15 cellular contexts compared by ENCODE assay signal in the genomic region with DNA sequence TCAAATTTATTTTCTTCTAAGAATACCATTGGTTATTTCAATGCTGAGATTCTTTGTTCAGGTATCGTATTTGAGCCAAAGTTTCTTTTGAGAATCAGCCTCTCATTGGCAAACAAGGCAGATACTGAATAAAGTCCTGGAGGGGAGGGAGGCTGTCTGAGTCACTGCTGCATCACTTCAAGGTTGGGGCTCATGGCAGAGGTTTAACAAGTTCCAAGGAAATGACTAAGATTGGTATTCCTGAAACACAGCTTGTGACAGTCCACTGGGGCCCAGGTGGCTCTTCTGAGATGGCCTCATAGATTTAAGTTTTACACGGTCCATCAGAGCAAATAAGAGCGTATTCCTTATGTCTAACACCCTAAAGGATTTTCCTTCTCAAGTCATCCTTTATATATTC.
A peak's percentile ranks its signal among the peaks of the same experiment; 100 is the strongest.
DNase-seq lines count a peak whose midpoint lies in the region; ATAC-seq and TF ChIP-seq lines count a peak whose summit lies in the region.
"Had no signal": no experiment of that assay in that cellular context is flagged by ENCODE, and none has a peak within 500 bp of the region (broad histone marks: within the 10 kb centered on the region; RNA-seq: fewer than 3 reads in every experiment).

No MANE protein-coding gene starts in this region.

- H3K27ac Mint-ChIP-seq in activated naive CD8-positive, alpha-beta T cell treated with anti-CD3 and anti-CD28 coated beads for 36 hours, result no peak overlapping the region
- H3K27ac Mint-ChIP-seq: endodermal cell had no signal

- H3K23ac ChIP-seq in mesenchymal stem cell (ENCODE audit: low read length in 2 of 2), result no peak overlapping the region

- H3K79me2 ChIP-seq in PC-3 (ENCODE audit: low read length), result no peaks in the 10 kb centered on the region

- TF ChIP-seq POLR2A in transverse colon (IDR thresholded peaks at IDR 0.05), result no peak

- H4K91ac ChIP-seq in mesenchymal stem cell (ENCODE audit: low read length), result no peak overlapping the region

- H3K27me3 Mint-ChIP-seq in activated naive CD8-positive, alpha-beta T cell treated with anti-CD3 and anti-CD28 coated beads for 36 hours, result no peaks in the 10 kb centered on the region

- H3K9me2 ChIP-seq in PC-3 (replicated peaks; ENCODE audit: low read length), result no peaks in the 10 kb centered on the region

- no peak overlapping the region for H2BK120ac ChIP-seq in mesenchymal stem cell (ENCODE audit: low read depth, low read length)

- in situ Hi-C loops in transverse colon (cut with MboI; ENCODE audit: low pct_ligation_motif_present in 1 of 4, low pct_unique_long_range_greater_than_20kb in 1 of 4, low sequenced_read_pairs in 3 of 4), result no loop called here

- H3K27ac ChIP-seq in PC-3 (ENCODE audit: low read length) (peak overlapping the region; percentile 79), mesenchymal stem cell (ENCODE audit: low read length, poor library complexity, severe bottlenecking) (no peak overlapping the region), transverse colon (no peak overlapping the region)
- H3K27ac ChIP-seq: WERI-Rb-1 had no signal

- no peaks in the 10 kb centered on the region for H3K79me1 ChIP-seq in mesenchymal stem cell (replicated peaks; ENCODE audit: low read length, poor library complexity, severe bottlenecking)

- H3K9me3 ChIP-seq in PC-3 (ENCODE audit: low read length) (no peaks in the 10 kb centered on the region), mesenchymal stem cell (ENCODE audit: control insufficient read depth, low read length) (no peaks in the 10 kb centered on the region), transverse colon (no peaks in the 10 kb centered on the region)
- H3K9me3 ChIP-seq: HAP-1 had no signal

- H3K4me1 ChIP-seq in PC-3 (ENCODE audit: insufficient read depth, low read length) (peaks cover 21% of the 10 kb centered on the region), mesenchymal stem cell (ENCODE audit: control insufficient read depth, insufficient read depth, low read depth, low read length) (no peaks in the 10 kb centered on the region), transverse colon (no peaks in the 10 kb centered on the region)
- H3K4me1 ChIP-seq: HAP-1 had no signal

- peak overlapping the region; percentile 27 for H3K9ac ChIP-seq in PC-3 (ENCODE audit: low read length)
- peak overlapping the region; percentile 50 for H3K9ac ChIP-seq in mesenchymal stem cell (ENCODE audit: low read length)

- peak; percentile 71 for DNase-seq in EH (ENCODE audit: low read depth)
- peak; percentile 97 for DNase-seq in PC-3
- DNase-seq in dermis blood vessel endothelial cell, result peak; percentile 63
- peak; percentile 8 for DNase-seq in mesenchymal stem cell
- DNase-seq in activated naive CD8-positive, alpha-beta T cell treated with anti-CD3 and anti-CD28 coated beads for 36 hours, result no peak
- DNase-seq in transverse colon, result no peak
- no peak for DNase-seq in NCI-H69 (lab: John Stamatoyannopoulos, UW)
- DNase-seq: activated T-cell treated with anti-CD3 and anti-CD28 coated beads for 4 hours, aorta, endodermal cell, RPMI8226, WERI-Rb-1 had no signal

- H3K18ac ChIP-seq in mesenchymal stem cell (ENCODE audit: low read depth in 1 of 2, low read length in 2 of 2), result no peak overlapping the region

- H3K9me3 Mint-ChIP-seq in activated naive CD8-positive, alpha-beta T cell treated with anti-CD3 and anti-CD28 coated beads for 36 hours, result no peaks in the 10 kb centered on the region
- H3K9me3 Mint-ChIP-seq: endodermal cell had no signal

- no peaks in the 10 kb centered on the region for H3K4me1 Mint-ChIP-seq in activated naive CD8-positive, alpha-beta T cell treated with anti-CD3 and anti-CD28 coated beads for 36 hours
- H3K4me1 Mint-ChIP-seq: endodermal cell had no signal

- H3K36me3 ChIP-seq in PC-3 (ENCODE audit: low read depth, low read length) (no peaks in the 10 kb centered on the region), mesenchymal stem cell (ENCODE audit: control insufficient read depth in 1 of 2, insufficient read depth in 2 of 2, low read depth in 1 of 2, low read length in 2 of 2) (no peaks in the 10 kb centered on the region), transverse colon (no peaks in the 10 kb centered on the region)
- H3K36me3 ChIP-seq: HAP-1, WERI-Rb-1 had no signal

- POLR2A ChIA-PET in PC-3 (lab: Charles Lee; ENCODE audit: unreplicated experiment), result no interaction called here

- H2BK12ac ChIP-seq in mesenchymal stem cell (ENCODE audit: low read length in 2 of 2), result no peak overlapping the region

- H4K20me1 ChIP-seq in PC-3 (ENCODE audit: low read length), result no peaks in the 10 kb centered on the region

- intact Hi-C loops in PC-3 (cut with micrococcal nuclease), result loop anchor here (1.0 to 2.0 kb wide), 3 partner anchors 11 to 42 kb away; no protein-coding TSS in a partner anchor
- intact Hi-C loops in transverse colon (cut with DNase I; ENCODE audit: low total_unique reads), result no loop called here

- H3K27me3 ChIP-seq in PC-3 (ENCODE audit: low read length), result no peaks in the 10 kb centered on the region
- no peaks in the 10 kb centered on the region for H3K27me3 ChIP-seq in mesenchymal stem cell (ENCODE audit: control insufficient read depth in 1 of 2, insufficient read depth in 1 of 2, low read length in 2 of 2)
- H3K27me3 ChIP-seq in transverse colon, result no peaks in the 10 kb centered on the region

- no TSS peak for BruUV-seq in PC-3 (replicated peaks; lab: Mats Ljungman, UMichigan)

- no peaks in the 10 kb centered on the region for H3F3A ChIP-seq in PC-3 (ENCODE audit: low read length, unreplicated experiment)

- H3K4me3 ChIP-seq in PC-3 (ENCODE audit: low read length), result peak overlapping the region; percentile 35
- H3K4me3 ChIP-seq in mesenchymal stem cell (ENCODE audit: insufficient read depth in 1 of 2, low read depth in 1 of 2, low read length in 2 of 2), result peak overlapping the region in 1 of 2 experiments; percentile 47
- H3K4me3 ChIP-seq in transverse colon, result no peak overlapping the region
- H3K4me3 ChIP-seq: HAP-1, K562 had no signal

- CTCF ChIA-PET in PC-3 (lab: Charles Lee), result no interaction called here

- 48% methylated on average over 3 of the region's 3 CpGs for WGBS in mesenchymal stem cell
- 69 to 74% methylated on average over 1 to 3 of the region's 3 CpGs for WGBS in transverse colon (ENCODE audit: low coverage in 1 of 2), 2 donors

- H2AK5ac ChIP-seq in mesenchymal stem cell (ENCODE audit: low read length, severe bottlenecking), result no peak overlapping the region

- no peak overlapping the region for H3K4me3 Mint-ChIP-seq in activated naive CD8-positive, alpha-beta T cell treated with anti-CD3 and anti-CD28 coated beads for 36 hours
- H3K4me3 Mint-ChIP-seq: endodermal cell had no signal

- H2AFZ ChIP-seq in PC-3 (ENCODE audit: low read length) (peak overlapping the region; percentile 41; the same call in 1 of the 2 replicates), mesenchymal stem cell (ENCODE audit: low read depth, low read length) (no peak overlapping the region)

- H3K4me2 ChIP-seq in PC-3 (ENCODE audit: low read length) (peak overlapping the region; percentile 71), mesenchymal stem cell (ENCODE audit: low read length, poor library complexity, severe bottlenecking) (no peak overlapping the region)

- no peak overlapping the region for H3K4ac ChIP-seq in mesenchymal stem cell (ENCODE audit: low read depth in 1 of 2, low read length in 2 of 2)

- H4K8ac ChIP-seq in mesenchymal stem cell (ENCODE audit: low read length), result no peak overlapping the region

- no peak overlapping the region for H2BK5ac ChIP-seq in mesenchymal stem cell (ENCODE audit: low read depth, low read length, poor library complexity, severe bottlenecking)

- H2BK15ac ChIP-seq in mesenchymal stem cell (ENCODE audit: low read depth, poor library complexity, severe bottlenecking), result no peak overlapping the region

- no peaks in the 10 kb centered on the region for H3K36me3 Mint-ChIP-seq in activated naive CD8-positive, alpha-beta T cell treated with anti-CD3 and anti-CD28 coated beads for 36 hours

- ATAC-seq in PC-3, result peak; percentile 99
- no peak for ATAC-seq in GM19324 (IDR thresholded peaks at IDR 0.05; ENCODE audit: low FRiP score, unreplicated experiment)
- ATAC-seq: K562 had no signal

- TF ChIP-seq EP300 in transverse colon (IDR thresholded peaks at IDR 0.05; ENCODE audit: low read depth), result no peak

- TF ChIP-seq CTCF in PC-3 (conservative IDR thresholded peaks at IDR 0.05; ENCODE audit: low read depth, low read length), result no peak
- no peak for TF ChIP-seq CTCF in transverse colon (IDR thresholded peaks at IDR 0.05)

- H3K14ac ChIP-seq in mesenchymal stem cell (ENCODE audit: low read length in 2 of 2), result no peak overlapping the region

Comparison
In these comparisons a context has a peak if more than half of its experiments do, and no peak if none do; other contexts are left out.
1. DNase-seq: peak in EH (single experiment), PC-3 (single experiment), dermis blood vessel endothelial cell (single experiment) and mesenchymal stem cell (single experiment); none in activated naive CD8-positive, alpha-beta T cell treated with anti-CD3 and anti-CD28 coated beads for 36 hours (single experiment), transverse colon (single experiment) and NCI-H69 (single experiment).